Comparison of ENCODE assay signal across 2 cellular contexts in the genomic region with DNA sequence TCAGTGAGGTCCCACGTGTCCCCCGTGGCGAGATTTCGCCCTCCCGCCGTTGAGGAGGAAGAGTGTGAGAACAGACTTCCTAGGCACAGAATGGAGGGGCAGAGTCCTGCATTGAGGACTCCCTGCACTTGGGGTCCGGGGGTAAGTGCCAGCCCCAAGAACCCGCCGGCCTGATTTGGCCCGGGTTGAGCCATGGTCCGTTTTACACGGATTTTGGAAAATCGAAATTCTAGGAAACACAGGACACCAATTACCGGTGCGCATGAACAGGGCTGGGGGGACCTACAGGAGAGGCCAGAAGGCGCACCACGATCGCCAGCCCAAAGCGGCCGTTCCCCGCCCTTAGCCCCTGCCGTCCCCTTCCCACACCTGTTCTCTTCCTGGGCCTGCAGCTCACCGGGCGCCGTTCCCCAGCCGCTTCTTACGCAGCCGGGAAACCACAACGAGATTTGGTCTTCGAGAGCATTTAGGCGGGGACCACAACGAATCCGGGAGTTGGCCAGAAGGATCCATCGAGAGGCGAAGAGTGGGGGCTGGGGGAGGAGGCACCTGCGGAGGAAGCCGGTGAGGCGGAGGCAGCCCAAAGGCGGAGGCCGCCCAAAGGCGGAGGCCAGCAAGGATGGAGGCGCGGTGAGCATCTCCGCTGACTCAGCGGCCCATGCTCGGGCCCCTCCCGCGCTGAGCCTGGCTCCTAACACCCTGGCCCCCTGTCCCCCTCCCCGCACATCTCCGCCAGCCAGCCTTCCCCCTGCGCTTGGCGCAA.
TF ChIP-seq lines count a peak whose summit lies in the region.

No MANE protein-coding gene starts in this region.

TF ChIP-seq in GM23338, 12 proteins besides CTCF, POLR2A, EP300 and RAD21:
- TF ChIP-seq POLR2AphosphoS5 (IDR thresholded peaks at IDR 0.05; ENCODE audit: low read depth) (no peak), EZH2phosphoT487 (IDR thresholded peaks at IDR 0.05; ENCODE audit: unreplicated experiment) (peak; percentile 92), JUNB (IDR thresholded peaks at IDR 0.05; ENCODE audit: unreplicated experiment) (no peak), ZNF331 (CRISPR knock-in tag; IDR thresholded peaks at IDR 0.05; ENCODE audit: low read depth) (no peak), EZH2 (IDR thresholded peaks at IDR 0.05; ENCODE audit: low read depth, unreplicated experiment) (peak; percentile 92), STAT1 (IDR thresholded peaks at IDR 0.05; ENCODE audit: unreplicated experiment) (no peak)
- TF ChIP-seq, protein P1, sequence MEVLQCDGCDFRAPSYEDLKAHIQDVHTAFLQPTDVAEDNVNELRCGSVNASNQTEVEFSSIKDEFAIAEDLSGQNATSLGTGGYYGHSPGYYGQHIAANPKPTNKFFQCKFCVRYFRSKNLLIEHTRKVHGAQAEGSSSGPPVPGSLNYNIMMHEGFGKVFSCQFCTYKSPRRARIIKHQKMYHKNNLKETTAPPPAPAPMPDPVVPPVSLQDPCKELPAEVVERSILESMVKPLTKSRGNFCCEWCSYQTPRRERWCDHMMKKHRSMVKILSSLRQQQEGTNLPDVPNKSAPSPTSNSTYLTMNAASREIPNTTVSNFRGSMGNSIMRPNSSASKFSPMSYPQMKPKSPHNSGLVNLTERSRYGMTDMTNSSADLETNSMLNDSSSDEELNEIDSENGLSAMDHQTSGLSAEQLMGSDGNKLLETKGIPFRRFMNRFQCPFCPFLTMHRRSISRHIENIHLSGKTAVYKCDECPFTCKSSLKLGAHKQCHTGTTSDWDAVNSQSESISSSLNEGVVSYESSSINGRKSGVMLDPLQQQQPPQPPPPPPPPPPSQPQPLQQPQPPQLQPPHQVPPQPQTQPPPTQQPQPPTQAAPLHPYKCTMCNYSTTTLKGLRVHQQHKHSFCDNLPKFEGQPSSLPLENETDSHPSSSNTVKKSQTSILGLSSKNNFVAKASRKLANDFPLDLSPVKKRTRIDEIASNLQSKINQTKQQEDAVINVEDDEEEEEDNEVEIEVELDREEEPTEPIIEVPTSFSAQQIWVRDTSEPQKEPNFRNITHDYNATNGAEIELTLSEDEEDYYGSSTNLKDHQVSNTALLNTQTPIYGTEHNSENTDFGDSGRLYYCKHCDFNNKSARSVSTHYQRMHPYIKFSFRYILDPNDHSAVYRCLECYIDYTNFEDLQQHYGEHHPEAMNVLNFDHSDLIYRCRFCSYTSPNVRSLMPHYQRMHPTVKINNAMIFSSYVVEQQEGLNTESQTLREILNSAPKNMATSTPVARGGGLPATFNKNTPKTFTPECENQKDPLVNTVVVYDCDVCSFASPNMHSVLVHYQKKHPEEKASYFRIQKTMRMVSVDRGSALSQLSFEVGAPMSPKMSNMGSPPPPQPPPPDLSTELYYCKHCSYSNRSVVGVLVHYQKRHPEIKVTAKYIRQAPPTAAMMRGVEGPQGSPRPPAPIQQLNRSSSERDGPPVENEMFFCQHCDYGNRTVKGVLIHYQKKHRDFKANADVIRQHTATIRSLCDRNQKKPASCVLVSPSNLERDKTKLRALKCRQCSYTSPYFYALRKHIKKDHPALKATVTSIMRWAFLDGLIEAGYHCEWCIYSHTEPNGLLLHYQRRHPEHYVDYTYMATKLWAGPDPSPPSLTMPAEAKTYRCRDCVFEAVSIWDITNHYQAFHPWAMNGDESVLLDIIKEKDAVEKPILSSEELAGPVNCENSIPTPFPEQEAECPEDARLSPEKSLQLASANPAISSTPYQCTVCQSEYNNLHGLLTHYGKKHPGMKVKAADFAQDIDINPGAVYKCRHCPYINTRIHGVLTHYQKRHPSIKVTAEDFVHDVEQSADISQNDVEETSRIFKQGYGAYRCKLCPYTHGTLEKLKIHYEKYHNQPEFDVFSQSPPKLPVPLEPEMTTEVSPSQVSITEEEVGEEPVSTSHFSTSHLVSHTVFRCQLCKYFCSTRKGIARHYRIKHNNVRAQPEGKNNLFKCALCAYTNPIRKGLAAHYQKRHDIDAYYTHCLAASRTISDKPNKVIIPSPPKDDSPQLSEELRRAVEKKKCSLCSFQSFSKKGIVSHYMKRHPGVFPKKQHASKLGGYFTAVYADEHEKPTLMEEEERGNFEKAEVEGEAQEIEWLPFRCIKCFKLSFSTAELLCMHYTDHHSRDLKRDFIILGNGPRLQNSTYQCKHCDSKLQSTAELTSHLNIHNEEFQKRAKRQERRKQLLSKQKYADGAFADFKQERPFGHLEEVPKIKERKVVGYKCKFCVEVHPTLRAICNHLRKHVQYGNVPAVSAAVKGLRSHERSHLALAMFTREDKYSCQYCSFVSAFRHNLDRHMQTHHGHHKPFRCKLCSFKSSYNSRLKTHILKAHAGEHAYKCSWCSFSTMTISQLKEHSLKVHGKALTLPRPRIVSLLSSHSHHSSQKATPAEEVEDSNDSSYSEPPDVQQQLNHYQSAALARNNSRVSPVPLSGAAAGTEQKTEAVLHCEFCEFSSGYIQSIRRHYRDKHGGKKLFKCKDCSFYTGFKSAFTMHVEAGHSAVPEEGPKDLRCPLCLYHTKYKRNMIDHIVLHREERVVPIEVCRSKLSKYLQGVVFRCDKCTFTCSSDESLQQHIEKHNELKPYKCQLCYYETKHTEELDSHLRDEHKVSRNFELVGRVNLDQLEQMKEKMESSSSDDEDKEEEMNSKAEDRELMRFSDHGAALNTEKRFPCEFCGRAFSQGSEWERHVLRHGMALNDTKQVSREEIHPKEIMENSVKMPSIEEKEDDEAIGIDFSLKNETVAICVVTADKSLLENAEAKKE (CRISPR knock-in tag; IDR thresholded peaks at IDR 0.05): no peak

TF ChIP-seq in HepG2, 621 proteins besides CTCF, POLR2A, EP300 and RAD21 (continues in another document):
- TF ChIP-seq SP140L (CRISPR knock-in tag; IDR thresholded peaks at IDR 0.05; ENCODE audit: borderline replicate concordance) (no peak), WIZ (CRISPR knock-in tag; IDR thresholded peaks at IDR 0.05) (no peak), MAZ (IDR thresholded peaks at IDR 0.05; ENCODE audit: borderline replicate concordance, low read depth, low read length) (no peak), MAZ (CRISPR knock-in tag; IDR thresholded peaks at IDR 0.05; ENCODE audit: low read depth) (0 out of 2 replicates have a peak, but pooled peaks have one; percentile 2), JUND (CRISPR knock-in tag; IDR thresholded peaks at IDR 0.05) (no peak), HNRNPLL (IDR thresholded peaks at IDR 0.05; ENCODE audit: low read depth, low read length, poor library complexity, severe bottlenecking) (peak; percentile 1), GZF1 (CRISPR knock-in tag; IDR thresholded peaks at IDR 0.05) (0 out of 2 replicates have a peak, but pooled peaks have one; percentile 27), SAFB2 (CRISPR knock-in tag; IDR thresholded peaks at IDR 0.05; ENCODE audit: borderline replicate concordance, low read depth) (0 out of 2 replicates have a peak, but pooled peaks have one; percentile 36), ELF1 (CRISPR knock-in tag; IDR thresholded peaks at IDR 0.05) (no peak), IRF2 (CRISPR knock-in tag; IDR thresholded peaks at IDR 0.05) (no peak), RBM22 (optimal IDR thresholded peaks at IDR 0.05; ENCODE audit: low read length) (no peak), NCOA2 (CRISPR knock-in tag; IDR thresholded peaks at IDR 0.05) (0 out of 2 replicates have a peak, but pooled peaks have one; percentile 2), PAF1 (CRISPR knock-in tag; IDR thresholded peaks at IDR 0.05) (no peak), CENPT (CRISPR knock-in tag; IDR thresholded peaks at IDR 0.05; ENCODE audit: low read depth) (no peak)
- TF ChIP-seq, protein P2, sequence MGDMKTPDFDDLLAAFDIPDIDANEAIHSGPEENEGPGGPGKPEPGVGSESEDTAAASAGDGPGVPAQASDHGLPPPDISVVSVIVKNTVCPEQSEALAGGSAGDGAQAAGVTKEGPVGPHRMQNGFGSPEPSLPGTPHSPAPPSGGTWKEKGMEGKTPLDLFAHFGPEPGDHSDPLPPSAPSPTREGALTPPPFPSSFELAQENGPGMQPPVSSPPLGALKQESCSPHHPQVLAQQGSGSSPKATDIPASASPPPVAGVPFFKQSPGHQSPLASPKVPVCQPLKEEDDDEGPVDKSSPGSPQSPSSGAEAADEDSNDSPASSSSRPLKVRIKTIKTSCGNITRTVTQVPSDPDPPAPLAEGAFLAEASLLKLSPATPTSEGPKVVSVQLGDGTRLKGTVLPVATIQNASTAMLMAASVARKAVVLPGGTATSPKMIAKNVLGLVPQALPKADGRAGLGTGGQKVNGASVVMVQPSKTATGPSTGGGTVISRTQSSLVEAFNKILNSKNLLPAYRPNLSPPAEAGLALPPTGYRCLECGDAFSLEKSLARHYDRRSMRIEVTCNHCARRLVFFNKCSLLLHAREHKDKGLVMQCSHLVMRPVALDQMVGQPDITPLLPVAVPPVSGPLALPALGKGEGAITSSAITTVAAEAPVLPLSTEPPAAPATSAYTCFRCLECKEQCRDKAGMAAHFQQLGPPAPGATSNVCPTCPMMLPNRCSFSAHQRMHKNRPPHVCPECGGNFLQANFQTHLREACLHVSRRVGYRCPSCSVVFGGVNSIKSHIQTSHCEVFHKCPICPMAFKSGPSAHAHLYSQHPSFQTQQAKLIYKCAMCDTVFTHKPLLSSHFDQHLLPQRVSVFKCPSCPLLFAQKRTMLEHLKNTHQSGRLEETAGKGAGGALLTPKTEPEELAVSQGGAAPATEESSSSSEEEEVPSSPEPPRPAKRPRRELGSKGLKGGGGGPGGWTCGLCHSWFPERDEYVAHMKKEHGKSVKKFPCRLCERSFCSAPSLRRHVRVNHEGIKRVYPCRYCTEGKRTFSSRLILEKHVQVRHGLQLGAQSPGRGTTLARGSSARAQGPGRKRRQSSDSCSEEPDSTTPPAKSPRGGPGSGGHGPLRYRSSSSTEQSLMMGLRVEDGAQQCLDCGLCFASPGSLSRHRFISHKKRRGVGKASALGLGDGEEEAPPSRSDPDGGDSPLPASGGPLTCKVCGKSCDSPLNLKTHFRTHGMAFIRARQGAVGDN (CRISPR knock-in tag; IDR thresholded peaks at IDR 0.05): peak; percentile 54
- TF ChIP-seq, protein P3, sequence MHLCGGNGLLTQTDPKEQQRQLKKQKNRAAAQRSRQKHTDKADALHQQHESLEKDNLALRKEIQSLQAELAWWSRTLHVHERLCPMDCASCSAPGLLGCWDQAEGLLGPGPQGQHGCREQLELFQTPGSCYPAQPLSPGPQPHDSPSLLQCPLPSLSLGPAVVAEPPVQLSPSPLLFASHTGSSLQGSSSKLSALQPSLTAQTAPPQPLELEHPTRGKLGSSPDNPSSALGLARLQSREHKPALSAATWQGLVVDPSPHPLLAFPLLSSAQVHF (CRISPR knock-in tag; IDR thresholded peaks at IDR 0.05): 0 out of 2 replicates have a peak, but pooled peaks have one; percentile 63
- TF ChIP-seq, protein P4, sequence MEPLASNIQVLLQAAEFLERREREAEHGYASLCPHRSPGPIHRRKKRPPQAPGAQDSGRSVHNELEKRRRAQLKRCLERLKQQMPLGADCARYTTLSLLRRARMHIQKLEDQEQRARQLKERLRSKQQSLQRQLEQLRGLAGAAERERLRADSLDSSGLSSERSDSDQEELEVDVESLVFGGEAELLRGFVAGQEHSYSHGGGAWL (CRISPR knock-in tag; IDR thresholded peaks at IDR 0.05): no peak
- TF ChIP-seq, protein P5, sequence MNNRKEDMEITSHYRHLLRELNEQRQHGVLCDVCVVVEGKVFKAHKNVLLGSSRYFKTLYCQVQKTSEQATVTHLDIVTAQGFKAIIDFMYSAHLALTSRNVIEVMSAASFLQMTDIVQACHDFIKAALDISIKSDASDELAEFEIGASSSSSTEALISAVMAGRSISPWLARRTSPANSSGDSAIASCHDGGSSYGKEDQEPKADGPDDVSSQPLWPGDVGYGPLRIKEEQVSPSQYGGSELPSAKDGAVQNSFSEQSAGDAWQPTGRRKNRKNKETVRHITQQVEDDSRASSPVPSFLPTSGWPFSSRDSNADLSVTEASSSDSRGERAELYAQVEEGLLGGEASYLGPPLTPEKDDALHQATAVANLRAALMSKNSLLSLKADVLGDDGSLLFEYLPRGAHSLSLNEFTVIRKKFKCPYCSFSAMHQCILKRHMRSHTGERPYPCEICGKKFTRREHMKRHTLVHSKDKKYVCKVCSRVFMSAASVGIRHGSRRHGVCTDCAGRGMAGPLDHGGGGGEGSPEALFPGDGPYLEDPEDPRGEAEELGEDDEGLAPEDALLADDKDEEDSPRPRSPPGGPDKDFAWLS (CRISPR knock-in tag; IDR thresholded peaks at IDR 0.05; ENCODE audit: borderline replicate concordance): no peak
- TF ChIP-seq, protein P6, sequence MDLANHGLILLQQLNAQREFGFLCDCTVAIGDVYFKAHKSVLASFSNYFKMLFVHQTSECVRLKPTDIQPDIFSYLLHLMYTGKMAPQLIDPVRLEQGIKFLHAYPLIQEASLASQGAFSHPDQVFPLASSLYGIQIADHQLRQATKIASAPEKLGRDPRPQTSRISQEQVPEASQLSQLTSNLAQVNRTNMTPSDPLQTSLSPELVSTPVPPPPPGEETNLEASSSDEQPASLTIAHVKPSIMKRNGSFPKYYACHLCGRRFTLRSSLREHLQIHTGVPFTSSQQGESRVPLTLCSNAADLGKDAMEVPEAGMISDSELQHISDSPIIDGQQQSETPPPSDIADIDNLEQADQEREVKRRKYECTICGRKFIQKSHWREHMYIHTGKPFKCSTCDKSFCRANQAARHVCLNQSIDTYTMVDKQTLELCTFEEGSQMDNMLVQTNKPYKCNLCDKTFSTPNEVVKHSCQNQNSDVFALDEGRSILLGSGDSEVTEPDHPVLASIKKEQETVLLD (CRISPR knock-in tag; IDR thresholded peaks at IDR 0.05; ENCODE audit: low read depth): 0 out of 2 replicates have a peak, but pooled peaks have one; percentile 6
- TF ChIP-seq, protein P7, sequence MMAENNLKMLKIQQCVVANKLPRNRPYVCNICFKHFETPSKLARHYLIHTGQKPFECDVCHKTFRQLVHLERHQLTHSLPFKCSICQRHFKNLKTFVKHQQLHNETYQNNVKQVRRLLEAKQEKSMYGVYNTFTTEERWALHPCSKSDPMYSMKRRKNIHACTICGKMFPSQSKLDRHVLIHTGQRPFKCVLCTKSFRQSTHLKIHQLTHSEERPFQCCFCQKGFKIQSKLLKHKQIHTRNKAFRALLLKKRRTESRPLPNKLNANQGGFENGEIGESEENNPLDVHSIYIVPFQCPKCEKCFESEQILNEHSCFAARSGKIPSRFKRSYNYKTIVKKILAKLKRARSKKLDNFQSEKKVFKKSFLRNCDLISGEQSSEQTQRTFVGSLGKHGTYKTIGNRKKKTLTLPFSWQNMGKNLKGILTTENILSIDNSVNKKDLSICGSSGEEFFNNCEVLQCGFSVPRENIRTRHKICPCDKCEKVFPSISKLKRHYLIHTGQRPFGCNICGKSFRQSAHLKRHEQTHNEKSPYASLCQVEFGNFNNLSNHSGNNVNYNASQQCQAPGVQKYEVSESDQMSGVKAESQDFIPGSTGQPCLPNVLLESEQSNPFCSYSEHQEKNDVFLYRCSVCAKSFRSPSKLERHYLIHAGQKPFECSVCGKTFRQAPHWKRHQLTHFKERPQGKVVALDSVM (CRISPR knock-in tag; IDR thresholded peaks at IDR 0.05): peak; percentile 84
- TF ChIP-seq, protein P8, sequence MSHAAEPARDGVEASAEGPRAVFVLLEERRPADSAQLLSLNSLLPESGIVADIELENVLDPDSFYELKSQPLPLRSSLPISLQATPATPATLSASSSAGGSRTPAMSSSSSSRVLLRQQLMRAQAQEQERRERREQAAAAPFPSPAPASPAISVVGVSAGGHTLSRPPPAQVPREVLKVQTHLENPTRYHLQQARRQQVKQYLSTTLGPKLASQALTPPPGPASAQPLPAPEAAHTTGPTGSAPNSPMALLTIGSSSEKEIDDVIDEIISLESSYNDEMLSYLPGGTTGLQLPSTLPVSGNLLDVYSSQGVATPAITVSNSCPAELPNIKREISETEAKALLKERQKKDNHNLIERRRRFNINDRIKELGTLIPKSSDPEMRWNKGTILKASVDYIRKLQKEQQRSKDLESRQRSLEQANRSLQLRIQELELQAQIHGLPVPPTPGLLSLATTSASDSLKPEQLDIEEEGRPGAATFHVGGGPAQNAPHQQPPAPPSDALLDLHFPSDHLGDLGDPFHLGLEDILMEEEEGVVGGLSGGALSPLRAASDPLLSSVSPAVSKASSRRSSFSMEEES (CRISPR knock-in tag; IDR thresholded peaks at IDR 0.05): 0 out of 2 replicates have a peak, but pooled peaks have one; percentile 12
